Comparison of ENCODE assay signal across 10 cellular contexts in the genomic region with DNA sequence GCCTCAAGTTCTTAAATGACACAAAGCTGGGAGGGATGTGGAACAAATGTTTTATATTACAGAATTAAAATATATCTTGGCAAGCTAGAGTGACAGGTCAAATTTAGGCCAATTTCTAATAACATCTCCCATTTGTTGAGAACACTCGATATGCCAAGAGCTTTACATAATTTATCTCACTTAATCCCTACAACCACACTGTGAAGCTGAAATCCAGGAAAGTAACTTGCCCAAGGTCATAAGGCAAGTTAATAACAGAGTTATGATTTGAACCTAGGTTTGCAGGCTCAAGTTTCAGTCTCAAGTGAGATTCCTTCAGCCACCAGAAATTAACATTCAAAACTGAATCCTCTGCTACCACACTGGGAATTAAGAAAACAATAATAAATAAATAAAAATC. TPM values are rescaled to one million over a fixed set of nuclear protein-coding genes. Genes with fewer than 3 reads are reported as not detected.
A peak's percentile ranks its signal among the peaks of the same experiment; 100 is the strongest.
DNase-seq lines count a peak whose midpoint lies in the region; ATAC-seq and TF ChIP-seq lines count a peak whose summit lies in the region.
"Had no signal": no experiment of that assay in that cellular context is flagged by ENCODE, and none has a peak within 500 bp of the region (broad histone marks: within the 10 kb centered on the region; RNA-seq: fewer than 3 reads in every experiment).

No MANE protein-coding gene starts in this region.

- H3K4me1 ChIP-seq in PC-9 (replicated peaks; ENCODE audit: insufficient read depth): peaks cover 23% of the 10 kb centered on the region
- H3K4me1 ChIP-seq in uterus: peaks cover 0 to 5% of the 10 kb centered on the region in 2 donors
- peaks cover 17 to 29% (median 25%) of the 10 kb centered on the region in 4 donors for H3K4me1 ChIP-seq in upper lobe of left lung

- no peaks in the 10 kb centered on the region for H3K9me3 ChIP-seq in PC-9 (ENCODE audit: insufficient read depth, low read depth)
- no peaks in the 10 kb centered on the region for H3K9me3 ChIP-seq in uterus
- no peaks in the 10 kb centered on the region for H3K9me3 ChIP-seq in upper lobe of left lung
- H3K9me3 ChIP-seq: left lung had no signal

- no peak for DNase-seq in PC-9
- DNase-seq in dorsolateral prefrontal cortex: no peak
- peak; percentile 36 for DNase-seq in myocyte (ENCODE audit: low read depth)
- no peak for DNase-seq in uterus
- DNase-seq in HuH-7.5 (ENCODE audit: low spot score): no peak
- DNase-seq in upper lobe of left lung: no peak
- DNase-seq: activated CD8-positive, alpha-beta T cell treated with anti-CD3 and anti-CD28 coated beads, Interleukin-2, amount 10 ng/mL, durations not matched to agents 7 days and 5 days; KBM-7; left lung had no signal

- H3K9me2 ChIP-seq in PC-9 (ENCODE audit: insufficient read depth): no peaks in the 10 kb centered on the region

- H3K36me3 ChIP-seq in PC-9 (ENCODE audit: low read depth) (no peaks in the 10 kb centered on the region), uterus (no peaks in the 10 kb centered on the region), upper lobe of left lung (no peaks in the 10 kb centered on the region)
- H3K36me3 ChIP-seq: left lung had no signal

- CTCF ChIA-PET in PC-9 (lab: Charles Lee): no interaction called here

- POLR2A ChIA-PET in PC-9 (lab: Charles Lee; ENCODE audit: unreplicated experiment): no interaction called here

- no peak for TF ChIP-seq EP300 in upper lobe of left lung (IDR thresholded peaks at IDR 0.05)

- TF ChIP-seq CTCF in PC-9 (conservative IDR thresholded peaks at IDR 0.05) (no peak), dorsolateral prefrontal cortex (IDR thresholded peaks at IDR 0.05 in 54 of 56, conservative IDR thresholded peaks at IDR 0.05 in 2 of 56; ENCODE audit: low read depth in 1 of 56, partially characterized antibody in 56 of 56) (no peak), uterus (IDR thresholded peaks at IDR 0.05) (no peak), upper lobe of left lung (IDR thresholded peaks at IDR 0.05) (no peak)

- H2AFZ ChIP-seq in PC-9: no peak overlapping the region

- TF ChIP-seq POLR2A in uterus (IDR thresholded peaks at IDR 0.05) (no peak), upper lobe of left lung (IDR thresholded peaks at IDR 0.05) (no peak)

- no peak for ATAC-seq in GM18870 (IDR thresholded peaks at IDR 0.05; ENCODE audit: unreplicated experiment)
- ATAC-seq in upper lobe of left lung (ENCODE audit: low FRiP score in 2 of 2): no peak
- ATAC-seq: activated CD8-positive, alpha-beta T cell treated with anti-CD3 and anti-CD28 coated beads, Interleukin-2, amount 10 ng/mL, durations not matched to agents 7 days and 5 days had no signal

- H3K4me2 ChIP-seq in PC-9: peak overlapping the region; percentile 66; the same call in 1 of the 2 replicates

- WGBS in upper lobe of left lung, 2 donors: 57 to 64% methylated on average over 1 of the region's 1 CpG

- no peaks in the 10 kb centered on the region for H4K20me1 ChIP-seq in PC-9 (ENCODE audit: insufficient read depth)

- BruUV-seq in PC-9 (replicated peaks; lab: Mats Ljungman, UMichigan): no TSS peak

- H3K27ac ChIP-seq in PC-9 (0 out of 2 replicates have a peak overlapping the region, but pooled peaks have one; percentile 41), dorsolateral prefrontal cortex (peak overlapping the region; percentile 38 to 98 (median 89)), uterus (peak overlapping the region; percentile 67 to 80), upper lobe of left lung (peak overlapping the region in 2 of 4 donors; percentile 62 to 63)

- intact Hi-C loops in PC-9 (cut with micrococcal nuclease; ENCODE audit: unreplicated experiment): no loop called here
- intact Hi-C loops in dorsolateral prefrontal cortex (cut with DNase I): loop anchor here in 1 of 2 donors (5.0 kb wide), 1 partner anchor 39 kb away; a partner anchor contains a TSS
- intact Hi-C loops in uterus (cut with DNase I; ENCODE audit: low total_unique reads): no loop called here

- H3K79me2 ChIP-seq in PC-9 (ENCODE audit: low read depth): no peaks in the 10 kb centered on the region

- H3F3A ChIP-seq in PC-9 (ENCODE audit: insufficient read depth, low read depth): peaks cover 17% of the 10 kb centered on the region

- H3K27me3 ChIP-seq in PC-9 (ENCODE audit: insufficient read depth, low read depth) (no peaks in the 10 kb centered on the region), dorsolateral prefrontal cortex (no peaks in the 10 kb centered on the region), uterus (no peaks in the 10 kb centered on the region), upper lobe of left lung (no peaks in the 10 kb centered on the region)
- H3K27me3 ChIP-seq: left lung had no signal

- H3K4me3 ChIP-seq in PC-9 (no peak overlapping the region), dorsolateral prefrontal cortex (peak overlapping the region; percentile 6 to 69 (median 49)), uterus (peak overlapping the region in 1 of 2 donors; percentile 14), upper lobe of left lung (peak overlapping the region in 1 of 4 donors; percentile 26)
- H3K4me3 ChIP-seq: left lung had no signal

RNA-seq across cellular contexts. Expression of a gene that starts 38.3 kb away (rescaled TPM):
- total RNA-seq in PC-9 (2021): 3.2 and 3.6 TPM in 2 replicates
- 100 to 1,000 TPM in 7 of 120 experiments, 10 to 100 TPM in 113; 47.5 to 117 (median 77.0) TPM for total RNA-seq in dorsolateral prefrontal cortex
- 13.6 and 23.0 TPM in 2 replicates for total RNA-seq in myocyte
- 10.0 TPM for polyA plus RNA-seq in myocyte (2012)
- 100 to 1,000 TPM in 1 of 4 donors, 10 to 100 TPM in 3; 12.4 to 113 (median 48.4) TPM for total RNA-seq in uterus
- 10 to 100 TPM in 3 of 6 donors, 1 to 10 TPM in 3; 2.7 to 19.3 (median 9.6) TPM for total RNA-seq in upper lobe of left lung
